Comparison of ENCODE assay signal across 8 cellular contexts in the genomic region with DNA sequence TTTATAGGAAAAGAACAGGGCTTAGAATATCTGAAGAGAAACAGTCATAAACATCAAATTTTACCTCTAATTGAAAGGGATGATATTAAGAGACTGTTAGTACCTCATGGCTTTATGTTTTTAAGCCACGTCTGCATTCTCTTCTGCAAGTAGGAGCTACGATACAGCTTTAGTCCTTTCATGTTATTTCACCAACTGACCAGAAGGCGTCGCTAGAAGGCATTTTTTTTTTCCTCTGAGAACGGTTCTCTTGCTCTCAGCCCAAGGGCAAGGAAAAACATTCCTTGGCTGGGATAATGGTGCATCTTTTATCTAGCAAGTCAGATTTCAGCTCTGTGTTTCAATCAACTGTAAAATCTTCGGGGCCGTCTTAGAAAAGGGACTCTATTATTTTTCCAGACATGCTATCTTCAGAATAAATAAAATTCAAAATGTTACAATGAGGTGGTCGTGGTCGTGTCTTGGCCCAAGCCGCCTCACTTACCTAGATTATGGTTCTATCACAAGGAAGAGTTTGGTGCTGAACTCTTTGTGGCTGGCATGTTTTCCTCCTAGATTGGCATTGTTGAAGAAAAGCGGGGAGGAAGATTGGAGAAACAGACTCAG. TPM values are rescaled to one million over a fixed set of nuclear protein-coding genes. Genes with fewer than 3 reads are reported as not detected.
A peak's percentile ranks its signal among the peaks of the same experiment; 100 is the strongest.
DNase-seq lines count a peak whose midpoint lies in the region; ATAC-seq and TF ChIP-seq lines count a peak whose summit lies in the region.
"Had no signal": no experiment of that assay in that cellular context is flagged by ENCODE, and none has a peak within 500 bp of the region (broad histone marks: within the 10 kb centered on the region; RNA-seq: fewer than 3 reads in every experiment).

No MANE protein-coding gene starts in this region.

- no peak overlapping the region for H2BK12ac ChIP-seq in neuronal stem cell (ENCODE audit: low read length)

- H3K23ac ChIP-seq in neuronal stem cell (ENCODE audit: low read depth, low read length, poor library complexity), result no peak overlapping the region

- no peak overlapping the region for H2BK120ac ChIP-seq in neuronal stem cell (ENCODE audit: low read depth, low read length)

- POLR2A ChIA-PET in WTC11 (lab: Charles Lee), result no interaction called here

- H3K9me3 Mint-ChIP-seq in GM23338 (no peaks in the 10 kb centered on the region), WTC11 (no peaks in the 10 kb centered on the region)

- H3K79me2 ChIP-seq in DND-41 (ENCODE audit: insufficient read depth, low read length) (no peaks in the 10 kb centered on the region), GM23338 (replicated peaks; ENCODE audit: insufficient read depth) (no peaks in the 10 kb centered on the region)

- H3K27ac ChIP-seq in DND-41 (ENCODE audit: low read length), result no peak overlapping the region
- H3K27ac ChIP-seq in GM23338 (ENCODE audit: low read depth), result no peak overlapping the region
- no peak overlapping the region for H3K27ac ChIP-seq in neuronal stem cell (replicated peaks; ENCODE audit: low read length)

- no peak overlapping the region for H2AFZ ChIP-seq in DND-41 (ENCODE audit: low read depth, low read length)
- no peak overlapping the region for H2AFZ ChIP-seq in GM23338
- peak overlapping the region; percentile 49 for H2AFZ ChIP-seq in neuronal stem cell (ENCODE audit: low read length)

- H3K18ac ChIP-seq in neuronal stem cell (ENCODE audit: low read length), result no peak overlapping the region

- H3K36me3 Mint-ChIP-seq in GM23338 (ENCODE audit: low read depth) (no peaks in the 10 kb centered on the region), WTC11 (no peaks in the 10 kb centered on the region)

- H3K79me1 ChIP-seq in neuronal stem cell (ENCODE audit: low read depth, low read length), result no peaks in the 10 kb centered on the region

- H3K9ac ChIP-seq in DND-41 (ENCODE audit: low read depth, low read length), result no peak overlapping the region
- H3K9ac ChIP-seq in neuronal stem cell (ENCODE audit: low read depth, low read length, poor library complexity), result no peak overlapping the region

- no peak overlapping the region for H2AK5ac ChIP-seq in neuronal stem cell (ENCODE audit: low read depth, low read length)

- H3F3A ChIP-seq in GM23338 (replicated peaks; ENCODE audit: low read depth), result no peaks in the 10 kb centered on the region

- H4K8ac ChIP-seq in neuronal stem cell (ENCODE audit: low read depth, low read length), result no peak overlapping the region

- H3K27ac Mint-ChIP-seq in GM23338 (no peak overlapping the region), WTC11 (no peak overlapping the region)

- H3K27me3 ChIP-seq in DND-41 (ENCODE audit: insufficient read depth, low read length, poor library complexity) (peaks cover 5% of the 10 kb centered on the region), GM23338 (ENCODE audit: insufficient read depth) (no peaks in the 10 kb centered on the region), neuronal stem cell (ENCODE audit: control insufficient read depth in 3 of 3, insufficient read depth in 3 of 3, low read depth in 1 of 3, low read length in 3 of 3) (no peaks in the 10 kb centered on the region)

- no peak overlapping the region for H2BK5ac ChIP-seq in neuronal stem cell (ENCODE audit: low read length)

- H2BK15ac ChIP-seq in neuronal stem cell (ENCODE audit: low read length), result no peak overlapping the region

- no peaks in the 10 kb centered on the region for H3K9me3 ChIP-seq in DND-41 (ENCODE audit: insufficient read depth, low read length, severe bottlenecking)
- H3K9me3 ChIP-seq in neuronal stem cell (replicated peaks in 1 of 2; ENCODE audit: control insufficient read depth in 2 of 2, insufficient read depth in 1 of 2, low read depth in 1 of 2, low read length in 2 of 2), result no peaks in the 10 kb centered on the region

- TF ChIP-seq CTCF in DND-41 (IDR thresholded peaks at IDR 0.05; ENCODE audit: borderline replicate concordance, extremely low read depth, low read length, poor library complexity, severe bottlenecking), result peak; percentile 83
- TF ChIP-seq CTCF in GM23338 (conservative IDR thresholded peaks at IDR 0.05; ENCODE audit: low read depth in 2 of 2), result peak; percentile 79 to 82
- TF ChIP-seq CTCF in WTC11 (IDR thresholded peaks at IDR 0.05), result peak; percentile 73

- H3K4me2 ChIP-seq in DND-41 (ENCODE audit: insufficient read depth, low read length) (peak overlapping the region; percentile 53; the same call in 1 of the 2 replicates), GM23338 (no peak overlapping the region), neuronal stem cell (ENCODE audit: insufficient read depth, low read length, poor library complexity, severe bottlenecking) (no peak overlapping the region)

- H3K9me2 ChIP-seq in GM23338 (ENCODE audit: insufficient read depth), result no peaks in the 10 kb centered on the region

- CTCF ChIA-PET in WTC11 (lab: Charles Lee), result interaction anchor here (0.6 to 2.8 kb wide), 31 partner anchors 10 to 820 kb away, joined by 3 to 33 read pairs (median 3); partner anchors contain the start of gene ZNF438

- ATAC-seq in DND-41 (ENCODE audit: insufficient read depth, low read depth) (peak; percentile 87), GM23338 (peak; percentile 83), WTC11 (peak; percentile 80), HG02870 (IDR thresholded peaks at IDR 0.05; ENCODE audit: unreplicated experiment) (no peak)

- H3K4ac ChIP-seq in neuronal stem cell (ENCODE audit: low read length), result no peak overlapping the region

- H3K27me3 Mint-ChIP-seq in GM23338 (ENCODE audit: insufficient read depth, low read depth, poor library complexity) (peaks cover 2% of the 10 kb centered on the region), WTC11 (ENCODE audit: low read depth) (no peaks in the 10 kb centered on the region)

- WGBS in neuronal stem cell (ENCODE audit: extremely low coverage in 2 of 2, insufficient read length in 2 of 2, insufficient replicate concordance in 1 of 2), 2 donors, result no CpG with 5 or more reads among the region's 11 CpGs

- H3K4me3 ChIP-seq in DND-41 (ENCODE audit: low read depth in 1 of 2, low read length in 2 of 2) (no peak overlapping the region), GM23338 (no peak overlapping the region), neuronal stem cell (ENCODE audit: low read length in 2 of 2) (no peak overlapping the region)

- H4K20me1 ChIP-seq in DND-41 (ENCODE audit: insufficient read depth, low read length) (no peaks in the 10 kb centered on the region), GM23338 (replicated peaks; ENCODE audit: insufficient read depth) (no peaks in the 10 kb centered on the region)

- H3K4me1 Mint-ChIP-seq in GM23338 (peaks cover 5% of the 10 kb centered on the region; the same call in 2 of the 3 replicates), WTC11 (peaks cover 6% of the 10 kb centered on the region; the same call in 1 of the 2 replicates)

- H4K91ac ChIP-seq in neuronal stem cell (ENCODE audit: low read depth, low read length, poor library complexity), result no peak overlapping the region

- no peaks in the 10 kb centered on the region for H3K4me1 ChIP-seq in DND-41 (ENCODE audit: insufficient read depth, low read length)
- H3K4me1 ChIP-seq in GM23338 (ENCODE audit: insufficient read depth), result no peaks in the 10 kb centered on the region
- peaks cover 3 to 5% of the 10 kb centered on the region in 2 donors for H3K4me1 ChIP-seq in neuronal stem cell (ENCODE audit: control insufficient read depth in 2 of 2, insufficient read depth in 1 of 2, low read depth in 1 of 2, low read length in 2 of 2)

- DNase-seq in DND-41 (peak; percentile 53), GM23338 (ENCODE audit: low spot score) (peak; percentile 79), NCI-H2196 treated with DMSO at 0.1 percent for 48 hours (lab: John Stamatoyannopoulos, UW; ENCODE audit: unreplicated experiment) (peak; percentile 20), WTC11 (ENCODE audit: low spot score) (peak; percentile 24), fibroblast of the conjunctiva (ENCODE audit: low read depth) (peak; percentile 83), neuronal stem cell (ENCODE audit: low spot score) (peak; percentile 76)

- no peaks in the 10 kb centered on the region for H3K36me3 ChIP-seq in DND-41 (ENCODE audit: insufficient read depth, low read length)
- no peaks in the 10 kb centered on the region for H3K36me3 ChIP-seq in GM23338 (ENCODE audit: insufficient read depth)
- H3K36me3 ChIP-seq in neuronal stem cell (replicated peaks in 1 of 2; ENCODE audit: control insufficient read depth in 2 of 2, insufficient read depth in 2 of 2, low read length in 2 of 2), result no peaks in the 10 kb centered on the region

- no peak overlapping the region for H3K14ac ChIP-seq in neuronal stem cell (ENCODE audit: low read length)

- no peak overlapping the region for H3K4me3 Mint-ChIP-seq in GM23338
- H3K4me3 Mint-ChIP-seq in WTC11, result no peak overlapping the region

TF ChIP-seq in GM23338, 12 proteins besides CTCF, POLR2A, EP300 and RAD21 (continues in another document):
- TF ChIP-seq, protein P1, sequence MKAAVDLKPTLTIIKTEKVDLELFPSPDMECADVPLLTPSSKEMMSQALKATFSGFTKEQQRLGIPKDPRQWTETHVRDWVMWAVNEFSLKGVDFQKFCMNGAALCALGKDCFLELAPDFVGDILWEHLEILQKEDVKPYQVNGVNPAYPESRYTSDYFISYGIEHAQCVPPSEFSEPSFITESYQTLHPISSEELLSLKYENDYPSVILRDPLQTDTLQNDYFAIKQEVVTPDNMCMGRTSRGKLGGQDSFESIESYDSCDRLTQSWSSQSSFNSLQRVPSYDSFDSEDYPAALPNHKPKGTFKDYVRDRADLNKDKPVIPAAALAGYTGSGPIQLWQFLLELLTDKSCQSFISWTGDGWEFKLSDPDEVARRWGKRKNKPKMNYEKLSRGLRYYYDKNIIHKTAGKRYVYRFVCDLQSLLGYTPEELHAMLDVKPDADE (IDR thresholded peaks at IDR 0.05), result no peak
- TF ChIP-seq EZH2 (IDR thresholded peaks at IDR 0.05; ENCODE audit: low read depth, unreplicated experiment), result no peak
- no peak for TF ChIP-seq CREB1 (CRISPR knock-in tag; IDR thresholded peaks at IDR 0.05; ENCODE audit: low read depth)
- TF ChIP-seq ZNF114 (CRISPR knock-in tag; IDR thresholded peaks at IDR 0.05), result no peak

TF ChIP-seq in WTC11, 78 proteins besides CTCF, POLR2A, EP300 and RAD21 (continues in another document):
- no peak for TF ChIP-seq GABPB1 (CRISPR knock-in tag; IDR thresholded peaks at IDR 0.05)

RNA-seq across cellular contexts. Expression of gene LYZL2, which starts 41.6 kb away (rescaled TPM):
- not detected in 2 replicates for total RNA-seq in GM23338 (2014; rRNA removed; shearing (Covaris generic))
- not detected in 2 replicates for polyA plus RNA-seq in GM23338 (2016; fragmentation: Nextera tagmentation; extraction: Ambion mirVana)
- not detected in 3 replicates for total RNA-seq in WTC11 (2021)
- not detected for polyA plus RNA-seq in neuronal stem cell (2013, experiment 1 of 2)
- polyA plus RNA-seq in neuronal stem cell (2013, experiment 2 of 2), result not detected
- total RNA-seq: glomerular endothelial cell had no signal

Comparison
In these comparisons a context has a peak if more than half of its experiments do, and no peak if none do; other contexts are left out.
1. DNase-seq: peak in every context shown above with its lines; median percentile 83 in fibroblast of the conjunctiva; 79 in GM23338; 76 in neuronal stem cell; 53 in DND-41; 24 in WTC11; 20 in NCI-H2196 treated with DMSO at 0.1 percent for 48 hours.